In the genomic region with DNA sequence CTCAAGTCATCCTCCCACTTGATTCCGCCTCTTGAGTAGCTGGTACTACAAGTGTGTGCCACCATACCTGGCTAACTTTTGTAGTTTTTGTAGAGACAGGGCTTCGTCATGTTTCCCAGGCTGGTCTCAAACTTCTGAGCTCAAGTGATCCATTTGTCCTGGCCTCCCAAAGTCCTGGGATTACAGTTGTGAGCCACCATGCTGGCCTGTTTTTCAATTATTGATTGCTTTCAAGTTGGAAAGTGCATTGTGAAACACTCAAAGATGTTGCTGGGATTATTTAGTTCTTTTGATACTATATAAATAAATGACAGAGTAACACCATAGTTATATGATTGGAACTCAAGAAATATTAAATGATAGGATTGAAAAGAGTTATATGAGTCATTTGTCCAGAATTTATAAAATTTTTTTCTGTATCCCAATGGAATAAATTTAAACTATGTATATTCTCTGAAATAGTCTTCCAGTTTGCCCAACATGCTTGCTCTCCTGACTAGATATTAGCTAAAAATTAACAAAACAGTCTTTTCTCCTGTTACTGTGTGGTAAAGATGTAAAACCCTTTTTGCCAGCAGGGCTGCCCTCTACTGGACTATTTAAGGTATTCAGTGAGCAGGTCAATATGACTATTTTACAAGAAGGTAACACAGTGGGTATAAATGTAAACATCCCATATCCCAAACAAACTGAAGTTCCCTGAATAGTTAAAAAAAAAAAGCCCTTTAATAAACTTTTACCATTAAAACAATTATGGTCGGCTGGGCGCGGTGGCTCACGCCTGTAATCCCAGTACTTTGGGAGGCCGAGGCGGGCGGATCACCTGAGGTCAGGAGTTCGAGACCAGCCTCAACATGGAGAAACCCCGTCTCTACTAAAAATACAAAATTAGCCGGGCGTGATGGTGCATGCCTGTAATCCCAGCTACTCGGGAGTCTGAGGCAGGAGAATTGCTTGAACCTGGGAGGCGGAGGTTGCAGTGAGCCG, we compare ENCODE assay signal across 1 cellular context.
A peak's percentile ranks its signal among the peaks of the same experiment; 100 is the strongest.
TF ChIP-seq lines count a peak whose summit lies in the region.

No MANE protein-coding gene starts in this region.

TF ChIP-seq in HepG2, 621 proteins besides CTCF, POLR2A, EP300 and RAD21 (continued from another document and continues in another):
- TF ChIP-seq, protein P1, sequence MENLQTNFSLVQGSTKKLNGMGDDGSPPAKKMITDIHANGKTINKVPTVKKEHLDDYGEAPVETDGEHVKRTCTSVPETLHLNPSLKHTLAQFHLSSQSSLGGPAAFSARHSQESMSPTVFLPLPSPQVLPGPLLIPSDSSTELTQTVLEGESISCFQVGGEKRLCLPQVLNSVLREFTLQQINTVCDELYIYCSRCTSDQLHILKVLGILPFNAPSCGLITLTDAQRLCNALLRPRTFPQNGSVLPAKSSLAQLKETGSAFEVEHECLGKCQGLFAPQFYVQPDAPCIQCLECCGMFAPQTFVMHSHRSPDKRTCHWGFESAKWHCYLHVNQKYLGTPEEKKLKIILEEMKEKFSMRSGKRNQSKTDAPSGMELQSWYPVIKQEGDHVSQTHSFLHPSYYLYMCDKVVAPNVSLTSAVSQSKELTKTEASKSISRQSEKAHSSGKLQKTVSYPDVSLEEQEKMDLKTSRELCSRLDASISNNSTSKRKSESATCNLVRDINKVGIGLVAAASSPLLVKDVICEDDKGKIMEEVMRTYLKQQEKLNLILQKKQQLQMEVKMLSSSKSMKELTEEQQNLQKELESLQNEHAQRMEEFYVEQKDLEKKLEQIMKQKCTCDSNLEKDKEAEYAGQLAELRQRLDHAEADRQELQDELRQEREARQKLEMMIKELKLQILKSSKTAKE (CRISPR knock-in tag; IDR thresholded peaks at IDR 0.05; ENCODE audit: borderline replicate concordance) = no peak
- TF ChIP-seq ZFP37 (CRISPR knock-in tag; IDR thresholded peaks at IDR 0.05; ENCODE audit: borderline replicate concordance) (0 out of 2 replicates have a peak, but pooled peaks have one; percentile 29), GATAD2A (CRISPR knock-in tag; IDR thresholded peaks at IDR 0.05) (peak; percentile 63), ZNF766 (CRISPR knock-in tag; IDR thresholded peaks at IDR 0.05; ENCODE audit: borderline replicate concordance) (no peak), GZF1 (CRISPR knock-in tag; IDR thresholded peaks at IDR 0.05) (no peak), TBX3 (IDR thresholded peaks at IDR 0.05; ENCODE audit: borderline replicate concordance) (no peak), ZSCAN30 (CRISPR knock-in tag; IDR thresholded peaks at IDR 0.05) (no peak), SOX6 (IDR thresholded peaks at IDR 0.05) (no peak), SOX6 (CRISPR knock-in tag; IDR thresholded peaks at IDR 0.05) (0 out of 2 replicates have a peak, but pooled peaks have one; percentile 9), ZNF629 (CRISPR knock-in tag; conservative IDR thresholded peaks at IDR 0.05) (no peak), ZNF496 (CRISPR knock-in tag; IDR thresholded peaks at IDR 0.05; ENCODE audit: insufficient replicate concordance) (no peak), ZNF468 (CRISPR knock-in tag; IDR thresholded peaks at IDR 0.05) (no peak), DPF2 (CRISPR knock-in tag; IDR thresholded peaks at IDR 0.05; ENCODE audit: borderline replicate concordance, low read depth) (no peak), MED13 (CRISPR knock-in tag; IDR thresholded peaks at IDR 0.05) (no peak), SOX13 (IDR thresholded peaks at IDR 0.05) (no peak), SOX13 (CRISPR knock-in tag; conservative IDR thresholded peaks at IDR 0.05 in 1 of 2, IDR thresholded peaks at IDR 0.05 in 1 of 2) (peak in 1 of 2 experiments; percentile 41; a peak in 1 of 4 replicates), ZNF713 (CRISPR knock-in tag; IDR thresholded peaks at IDR 0.05) (no peak), ZNF644 (CRISPR knock-in tag; IDR thresholded peaks at IDR 0.05; ENCODE audit: low read depth) (peak; percentile 81), CEBPB (IDR thresholded peaks at IDR 0.05; ENCODE audit: borderline replicate concordance, low read depth, low read length) (peak; percentile 56), ZSCAN12 (CRISPR knock-in tag; IDR thresholded peaks at IDR 0.05) (no peak), ZNF367 (CRISPR knock-in tag; IDR thresholded peaks at IDR 0.05; ENCODE audit: borderline replicate concordance) (no peak), NFE2 (CRISPR knock-in tag; IDR thresholded peaks at IDR 0.05) (no peak), HDAC1 (CRISPR knock-in tag; IDR thresholded peaks at IDR 0.05) (0 out of 2 replicates have a peak, but pooled peaks have one; percentile 12), ZNF441 (CRISPR knock-in tag; IDR thresholded peaks at IDR 0.05; ENCODE audit: borderline replicate concordance) (no peak), PLRG1 (conservative IDR thresholded peaks at IDR 0.05) (no peak), YEATS4 (CRISPR knock-in tag; IDR thresholded peaks at IDR 0.05; ENCODE audit: borderline replicate concordance) (peak; percentile 33; the same call in 1 of the 2 replicates)
- TF ChIP-seq, protein P2, sequence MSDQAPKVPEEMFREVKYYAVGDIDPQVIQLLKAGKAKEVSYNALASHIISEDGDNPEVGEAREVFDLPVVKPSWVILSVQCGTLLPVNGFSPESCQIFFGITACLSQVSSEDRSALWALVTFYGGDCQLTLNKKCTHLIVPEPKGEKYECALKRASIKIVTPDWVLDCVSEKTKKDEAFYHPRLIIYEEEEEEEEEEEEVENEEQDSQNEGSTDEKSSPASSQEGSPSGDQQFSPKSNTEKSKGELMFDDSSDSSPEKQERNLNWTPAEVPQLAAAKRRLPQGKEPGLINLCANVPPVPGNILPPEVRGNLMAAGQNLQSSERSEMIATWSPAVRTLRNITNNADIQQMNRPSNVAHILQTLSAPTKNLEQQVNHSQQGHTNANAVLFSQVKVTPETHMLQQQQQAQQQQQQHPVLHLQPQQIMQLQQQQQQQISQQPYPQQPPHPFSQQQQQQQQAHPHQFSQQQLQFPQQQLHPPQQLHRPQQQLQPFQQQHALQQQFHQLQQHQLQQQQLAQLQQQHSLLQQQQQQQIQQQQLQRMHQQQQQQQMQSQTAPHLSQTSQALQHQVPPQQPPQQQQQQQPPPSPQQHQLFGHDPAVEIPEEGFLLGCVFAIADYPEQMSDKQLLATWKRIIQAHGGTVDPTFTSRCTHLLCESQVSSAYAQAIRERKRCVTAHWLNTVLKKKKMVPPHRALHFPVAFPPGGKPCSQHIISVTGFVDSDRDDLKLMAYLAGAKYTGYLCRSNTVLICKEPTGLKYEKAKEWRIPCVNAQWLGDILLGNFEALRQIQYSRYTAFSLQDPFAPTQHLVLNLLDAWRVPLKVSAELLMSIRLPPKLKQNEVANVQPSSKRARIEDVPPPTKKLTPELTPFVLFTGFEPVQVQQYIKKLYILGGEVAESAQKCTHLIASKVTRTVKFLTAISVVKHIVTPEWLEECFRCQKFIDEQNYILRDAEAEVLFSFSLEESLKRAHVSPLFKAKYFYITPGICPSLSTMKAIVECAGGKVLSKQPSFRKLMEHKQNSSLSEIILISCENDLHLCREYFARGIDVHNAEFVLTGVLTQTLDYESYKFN (CRISPR knock-in tag; conservative IDR thresholded peaks at IDR 0.05) = peak; percentile 56
- TF ChIP-seq, protein P3, sequence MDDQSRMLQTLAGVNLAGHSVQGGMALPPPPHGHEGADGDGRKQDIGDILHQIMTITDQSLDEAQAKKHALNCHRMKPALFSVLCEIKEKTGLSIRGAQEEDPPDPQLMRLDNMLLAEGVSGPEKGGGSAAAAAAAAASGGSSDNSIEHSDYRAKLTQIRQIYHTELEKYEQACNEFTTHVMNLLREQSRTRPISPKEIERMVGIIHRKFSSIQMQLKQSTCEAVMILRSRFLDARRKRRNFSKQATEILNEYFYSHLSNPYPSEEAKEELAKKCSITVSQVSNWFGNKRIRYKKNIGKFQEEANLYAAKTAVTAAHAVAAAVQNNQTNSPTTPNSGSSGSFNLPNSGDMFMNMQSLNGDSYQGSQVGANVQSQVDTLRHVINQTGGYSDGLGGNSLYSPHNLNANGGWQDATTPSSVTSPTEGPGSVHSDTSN (CRISPR knock-in tag; IDR thresholded peaks at IDR 0.05; ENCODE audit: borderline replicate concordance) = no peak
- TF ChIP-seq, protein P4, sequence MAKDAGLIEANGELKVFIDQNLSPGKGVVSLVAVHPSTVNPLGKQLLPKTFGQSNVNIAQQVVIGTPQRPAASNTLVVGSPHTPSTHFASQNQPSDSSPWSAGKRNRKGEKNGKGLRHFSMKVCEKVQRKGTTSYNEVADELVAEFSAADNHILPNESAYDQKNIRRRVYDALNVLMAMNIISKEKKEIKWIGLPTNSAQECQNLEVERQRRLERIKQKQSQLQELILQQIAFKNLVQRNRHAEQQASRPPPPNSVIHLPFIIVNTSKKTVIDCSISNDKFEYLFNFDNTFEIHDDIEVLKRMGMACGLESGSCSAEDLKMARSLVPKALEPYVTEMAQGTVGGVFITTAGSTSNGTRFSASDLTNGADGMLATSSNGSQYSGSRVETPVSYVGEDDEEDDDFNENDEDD (CRISPR knock-in tag; IDR thresholded peaks at IDR 0.05; ENCODE audit: borderline replicate concordance) = no peak
- TF ChIP-seq, protein P5, sequence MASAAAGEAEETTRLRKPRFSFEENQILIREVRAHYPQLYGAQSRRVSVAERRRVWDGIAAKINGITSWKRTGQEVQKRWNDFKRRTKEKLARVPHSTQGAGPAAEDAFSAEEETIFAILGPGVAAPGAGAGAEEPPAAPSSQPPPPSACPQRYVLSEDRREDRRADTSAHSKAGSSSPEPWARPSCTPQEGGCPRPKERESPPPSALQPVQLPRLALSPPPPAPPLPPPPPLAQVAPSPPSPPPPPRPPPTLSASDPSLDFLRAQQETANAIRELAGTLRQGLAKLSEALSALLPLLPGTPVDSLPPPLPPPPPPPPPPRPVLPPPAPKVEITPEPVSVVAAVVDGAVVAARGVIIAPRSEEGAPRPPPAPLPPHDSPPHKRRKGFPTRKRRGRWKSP (CRISPR knock-in tag; IDR thresholded peaks at IDR 0.05) = peak; percentile 23; the same call in 1 of the 2 replicates
- TF ChIP-seq, protein P6, sequence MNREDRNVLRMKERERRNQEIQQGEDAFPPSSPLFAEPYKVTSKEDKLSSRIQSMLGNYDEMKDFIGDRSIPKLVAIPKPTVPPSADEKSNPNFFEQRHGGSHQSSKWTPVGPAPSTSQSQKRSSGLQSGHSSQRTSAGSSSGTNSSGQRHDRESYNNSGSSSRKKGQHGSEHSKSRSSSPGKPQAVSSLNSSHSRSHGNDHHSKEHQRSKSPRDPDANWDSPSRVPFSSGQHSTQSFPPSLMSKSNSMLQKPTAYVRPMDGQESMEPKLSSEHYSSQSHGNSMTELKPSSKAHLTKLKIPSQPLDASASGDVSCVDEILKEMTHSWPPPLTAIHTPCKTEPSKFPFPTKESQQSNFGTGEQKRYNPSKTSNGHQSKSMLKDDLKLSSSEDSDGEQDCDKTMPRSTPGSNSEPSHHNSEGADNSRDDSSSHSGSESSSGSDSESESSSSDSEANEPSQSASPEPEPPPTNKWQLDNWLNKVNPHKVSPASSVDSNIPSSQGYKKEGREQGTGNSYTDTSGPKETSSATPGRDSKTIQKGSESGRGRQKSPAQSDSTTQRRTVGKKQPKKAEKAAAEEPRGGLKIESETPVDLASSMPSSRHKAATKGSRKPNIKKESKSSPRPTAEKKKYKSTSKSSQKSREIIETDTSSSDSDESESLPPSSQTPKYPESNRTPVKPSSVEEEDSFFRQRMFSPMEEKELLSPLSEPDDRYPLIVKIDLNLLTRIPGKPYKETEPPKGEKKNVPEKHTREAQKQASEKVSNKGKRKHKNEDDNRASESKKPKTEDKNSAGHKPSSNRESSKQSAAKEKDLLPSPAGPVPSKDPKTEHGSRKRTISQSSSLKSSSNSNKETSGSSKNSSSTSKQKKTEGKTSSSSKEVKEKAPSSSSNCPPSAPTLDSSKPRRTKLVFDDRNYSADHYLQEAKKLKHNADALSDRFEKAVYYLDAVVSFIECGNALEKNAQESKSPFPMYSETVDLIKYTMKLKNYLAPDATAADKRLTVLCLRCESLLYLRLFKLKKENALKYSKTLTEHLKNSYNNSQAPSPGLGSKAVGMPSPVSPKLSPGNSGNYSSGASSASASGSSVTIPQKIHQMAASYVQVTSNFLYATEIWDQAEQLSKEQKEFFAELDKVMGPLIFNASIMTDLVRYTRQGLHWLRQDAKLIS (CRISPR knock-in tag; IDR thresholded peaks at IDR 0.05) = no peak
- TF ChIP-seq, protein P7, sequence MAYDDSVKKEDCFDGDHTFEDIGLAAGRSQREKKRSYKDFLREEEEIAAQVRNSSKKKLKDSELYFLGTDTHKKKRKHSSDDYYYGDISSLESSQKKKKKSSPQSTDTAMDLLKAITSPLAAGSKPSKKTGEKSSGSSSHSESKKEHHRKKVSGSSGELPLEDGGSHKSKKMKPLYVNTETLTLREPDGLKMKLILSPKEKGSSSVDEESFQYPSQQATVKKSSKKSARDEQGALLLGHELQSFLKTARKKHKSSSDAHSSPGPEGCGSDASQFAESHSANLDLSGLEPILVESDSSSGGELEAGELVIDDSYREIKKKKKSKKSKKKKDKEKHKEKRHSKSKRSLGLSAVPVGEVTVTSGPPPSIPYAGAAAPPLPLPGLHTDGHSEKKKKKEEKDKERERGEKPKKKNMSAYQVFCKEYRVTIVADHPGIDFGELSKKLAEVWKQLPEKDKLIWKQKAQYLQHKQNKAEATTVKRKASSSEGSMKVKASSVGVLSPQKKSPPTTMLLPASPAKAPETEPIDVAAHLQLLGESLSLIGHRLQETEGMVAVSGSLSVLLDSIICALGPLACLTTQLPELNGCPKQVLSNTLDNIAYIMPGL (CRISPR knock-in tag; IDR thresholded peaks at IDR 0.05; ENCODE audit: borderline replicate concordance in 1 of 2, low read depth in 1 of 2) = 0 out of 4 replicates have a peak, but pooled peaks of 1 of the 2 experiments have one; percentile 35
- TF ChIP-seq, protein P8, sequence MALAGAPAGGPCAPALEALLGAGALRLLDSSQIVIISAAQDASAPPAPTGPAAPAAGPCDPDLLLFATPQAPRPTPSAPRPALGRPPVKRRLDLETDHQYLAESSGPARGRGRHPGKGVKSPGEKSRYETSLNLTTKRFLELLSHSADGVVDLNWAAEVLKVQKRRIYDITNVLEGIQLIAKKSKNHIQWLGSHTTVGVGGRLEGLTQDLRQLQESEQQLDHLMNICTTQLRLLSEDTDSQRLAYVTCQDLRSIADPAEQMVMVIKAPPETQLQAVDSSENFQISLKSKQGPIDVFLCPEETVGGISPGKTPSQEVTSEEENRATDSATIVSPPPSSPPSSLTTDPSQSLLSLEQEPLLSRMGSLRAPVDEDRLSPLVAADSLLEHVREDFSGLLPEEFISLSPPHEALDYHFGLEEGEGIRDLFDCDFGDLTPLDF (CRISPR knock-in tag; IDR thresholded peaks at IDR 0.05) = no peak
- TF ChIP-seq, protein P9, sequence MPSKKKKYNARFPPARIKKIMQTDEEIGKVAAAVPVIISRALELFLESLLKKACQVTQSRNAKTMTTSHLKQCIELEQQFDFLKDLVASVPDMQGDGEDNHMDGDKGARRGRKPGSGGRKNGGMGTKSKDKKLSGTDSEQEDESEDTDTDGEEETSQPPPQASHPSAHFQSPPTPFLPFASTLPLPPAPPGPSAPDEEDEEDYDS (CRISPR knock-in tag; IDR thresholded peaks at IDR 0.05) = 0 out of 2 replicates have a peak, but pooled peaks have one; percentile 18
